ENCODE assay signal across 1 cellular context in the genomic region with DNA sequence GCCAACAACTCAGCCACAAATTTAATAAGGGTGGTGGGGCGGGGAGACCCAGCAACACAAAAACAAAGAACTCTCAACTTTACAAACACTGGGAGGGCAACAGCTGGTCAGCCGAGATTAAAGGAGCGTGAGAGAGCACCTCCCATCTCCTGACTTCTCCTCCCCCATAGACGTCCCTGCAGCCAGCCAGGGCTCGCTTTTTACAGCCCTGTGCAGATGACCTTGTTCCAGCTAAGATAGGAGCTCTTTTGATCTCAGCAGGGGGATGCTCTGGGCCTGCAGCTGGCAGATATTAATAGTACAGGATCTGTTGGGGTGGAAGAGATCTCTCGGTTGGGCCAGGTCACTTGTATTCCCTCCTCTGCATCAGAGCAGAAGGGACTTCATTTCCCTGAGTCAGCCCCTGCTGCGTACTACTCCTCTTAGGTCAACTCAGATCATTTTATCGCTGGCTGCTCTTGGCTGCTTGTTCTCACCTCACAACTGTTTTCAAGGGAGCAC.
TF ChIP-seq lines count a peak whose summit lies in the region.

No MANE protein-coding gene starts in this region.

TF ChIP-seq in K562, 482 proteins besides CTCF, POLR2A, EP300 and RAD21 (continued from another document and continues in another):
- TF ChIP-seq, protein P1, sequence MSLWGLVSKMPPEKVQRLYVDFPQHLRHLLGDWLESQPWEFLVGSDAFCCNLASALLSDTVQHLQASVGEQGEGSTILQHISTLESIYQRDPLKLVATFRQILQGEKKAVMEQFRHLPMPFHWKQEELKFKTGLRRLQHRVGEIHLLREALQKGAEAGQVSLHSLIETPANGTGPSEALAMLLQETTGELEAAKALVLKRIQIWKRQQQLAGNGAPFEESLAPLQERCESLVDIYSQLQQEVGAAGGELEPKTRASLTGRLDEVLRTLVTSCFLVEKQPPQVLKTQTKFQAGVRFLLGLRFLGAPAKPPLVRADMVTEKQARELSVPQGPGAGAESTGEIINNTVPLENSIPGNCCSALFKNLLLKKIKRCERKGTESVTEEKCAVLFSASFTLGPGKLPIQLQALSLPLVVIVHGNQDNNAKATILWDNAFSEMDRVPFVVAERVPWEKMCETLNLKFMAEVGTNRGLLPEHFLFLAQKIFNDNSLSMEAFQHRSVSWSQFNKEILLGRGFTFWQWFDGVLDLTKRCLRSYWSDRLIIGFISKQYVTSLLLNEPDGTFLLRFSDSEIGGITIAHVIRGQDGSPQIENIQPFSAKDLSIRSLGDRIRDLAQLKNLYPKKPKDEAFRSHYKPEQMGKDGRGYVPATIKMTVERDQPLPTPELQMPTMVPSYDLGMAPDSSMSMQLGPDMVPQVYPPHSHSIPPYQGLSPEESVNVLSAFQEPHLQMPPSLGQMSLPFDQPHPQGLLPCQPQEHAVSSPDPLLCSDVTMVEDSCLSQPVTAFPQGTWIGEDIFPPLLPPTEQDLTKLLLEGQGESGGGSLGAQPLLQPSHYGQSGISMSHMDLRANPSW (CRISPR knock-in tag; IDR thresholded peaks at IDR 0.05): no peak
- TF ChIP-seq COPS2 (conservative IDR thresholded peaks at IDR 0.05): no peak
- TF ChIP-seq FOXJ2 (tag; IDR thresholded peaks at IDR 0.05): peak; percentile 94
- TF ChIP-seq, protein P2, sequence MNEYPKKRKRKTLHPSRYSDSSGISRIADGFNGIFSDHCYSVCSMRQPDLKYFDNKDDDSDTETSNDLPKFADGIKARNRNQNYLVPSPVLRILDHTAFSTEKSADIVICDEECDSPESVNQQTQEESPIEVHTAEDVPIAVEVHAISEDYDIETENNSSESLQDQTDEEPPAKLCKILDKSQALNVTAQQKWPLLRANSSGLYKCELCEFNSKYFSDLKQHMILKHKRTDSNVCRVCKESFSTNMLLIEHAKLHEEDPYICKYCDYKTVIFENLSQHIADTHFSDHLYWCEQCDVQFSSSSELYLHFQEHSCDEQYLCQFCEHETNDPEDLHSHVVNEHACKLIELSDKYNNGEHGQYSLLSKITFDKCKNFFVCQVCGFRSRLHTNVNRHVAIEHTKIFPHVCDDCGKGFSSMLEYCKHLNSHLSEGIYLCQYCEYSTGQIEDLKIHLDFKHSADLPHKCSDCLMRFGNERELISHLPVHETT (CRISPR knock-in tag; conservative IDR thresholded peaks at IDR 0.05 in 1 of 2, IDR thresholded peaks at IDR 0.05 in 1 of 2): peak in 1 of 2 experiments; percentile 55; a peak in 1 of 4 replicates
- TF ChIP-seq MYBL2 (IDR thresholded peaks at IDR 0.05; ENCODE audit: low read depth): no peak
- TF ChIP-seq MYBL2 (CRISPR knock-in tag; IDR thresholded peaks at IDR 0.05; ENCODE audit: borderline replicate concordance): no peak
- TF ChIP-seq, protein P3, sequence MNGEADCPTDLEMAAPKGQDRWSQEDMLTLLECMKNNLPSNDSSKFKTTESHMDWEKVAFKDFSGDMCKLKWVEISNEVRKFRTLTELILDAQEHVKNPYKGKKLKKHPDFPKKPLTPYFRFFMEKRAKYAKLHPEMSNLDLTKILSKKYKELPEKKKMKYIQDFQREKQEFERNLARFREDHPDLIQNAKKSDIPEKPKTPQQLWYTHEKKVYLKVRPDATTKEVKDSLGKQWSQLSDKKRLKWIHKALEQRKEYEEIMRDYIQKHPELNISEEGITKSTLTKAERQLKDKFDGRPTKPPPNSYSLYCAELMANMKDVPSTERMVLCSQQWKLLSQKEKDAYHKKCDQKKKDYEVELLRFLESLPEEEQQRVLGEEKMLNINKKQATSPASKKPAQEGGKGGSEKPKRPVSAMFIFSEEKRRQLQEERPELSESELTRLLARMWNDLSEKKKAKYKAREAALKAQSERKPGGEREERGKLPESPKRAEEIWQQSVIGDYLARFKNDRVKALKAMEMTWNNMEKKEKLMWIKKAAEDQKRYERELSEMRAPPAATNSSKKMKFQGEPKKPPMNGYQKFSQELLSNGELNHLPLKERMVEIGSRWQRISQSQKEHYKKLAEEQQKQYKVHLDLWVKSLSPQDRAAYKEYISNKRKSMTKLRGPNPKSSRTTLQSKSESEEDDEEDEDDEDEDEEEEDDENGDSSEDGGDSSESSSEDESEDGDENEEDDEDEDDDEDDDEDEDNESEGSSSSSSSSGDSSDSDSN (IDR thresholded peaks at IDR 0.05; ENCODE audit: borderline replicate concordance in 1 of 2, low read depth in 2 of 2, low read length in 2 of 2): peak; percentile 75 to 96; a peak in 3 of 4 replicates
- TF ChIP-seq, protein P4, sequence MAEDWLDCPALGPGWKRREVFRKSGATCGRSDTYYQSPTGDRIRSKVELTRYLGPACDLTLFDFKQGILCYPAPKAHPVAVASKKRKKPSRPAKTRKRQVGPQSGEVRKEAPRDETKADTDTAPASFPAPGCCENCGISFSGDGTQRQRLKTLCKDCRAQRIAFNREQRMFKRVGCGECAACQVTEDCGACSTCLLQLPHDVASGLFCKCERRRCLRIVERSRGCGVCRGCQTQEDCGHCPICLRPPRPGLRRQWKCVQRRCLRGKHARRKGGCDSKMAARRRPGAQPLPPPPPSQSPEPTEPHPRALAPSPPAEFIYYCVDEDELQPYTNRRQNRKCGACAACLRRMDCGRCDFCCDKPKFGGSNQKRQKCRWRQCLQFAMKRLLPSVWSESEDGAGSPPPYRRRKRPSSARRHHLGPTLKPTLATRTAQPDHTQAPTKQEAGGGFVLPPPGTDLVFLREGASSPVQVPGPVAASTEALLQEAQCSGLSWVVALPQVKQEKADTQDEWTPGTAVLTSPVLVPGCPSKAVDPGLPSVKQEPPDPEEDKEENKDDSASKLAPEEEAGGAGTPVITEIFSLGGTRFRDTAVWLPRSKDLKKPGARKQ (CRISPR knock-in tag; IDR thresholded peaks at IDR 0.05): no peak
- TF ChIP-seq, protein P5, sequence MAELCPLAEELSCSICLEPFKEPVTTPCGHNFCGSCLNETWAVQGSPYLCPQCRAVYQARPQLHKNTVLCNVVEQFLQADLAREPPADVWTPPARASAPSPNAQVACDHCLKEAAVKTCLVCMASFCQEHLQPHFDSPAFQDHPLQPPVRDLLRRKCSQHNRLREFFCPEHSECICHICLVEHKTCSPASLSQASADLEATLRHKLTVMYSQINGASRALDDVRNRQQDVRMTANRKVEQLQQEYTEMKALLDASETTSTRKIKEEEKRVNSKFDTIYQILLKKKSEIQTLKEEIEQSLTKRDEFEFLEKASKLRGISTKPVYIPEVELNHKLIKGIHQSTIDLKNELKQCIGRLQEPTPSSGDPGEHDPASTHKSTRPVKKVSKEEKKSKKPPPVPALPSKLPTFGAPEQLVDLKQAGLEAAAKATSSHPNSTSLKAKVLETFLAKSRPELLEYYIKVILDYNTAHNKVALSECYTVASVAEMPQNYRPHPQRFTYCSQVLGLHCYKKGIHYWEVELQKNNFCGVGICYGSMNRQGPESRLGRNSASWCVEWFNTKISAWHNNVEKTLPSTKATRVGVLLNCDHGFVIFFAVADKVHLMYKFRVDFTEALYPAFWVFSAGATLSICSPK (IDR thresholded peaks at IDR 0.05; ENCODE audit: borderline replicate concordance): no peak
- no peak for TF ChIP-seq NFRKB (IDR thresholded peaks at IDR 0.05; ENCODE audit: low read depth)
- no peak for TF ChIP-seq PHF8 (IDR thresholded peaks at IDR 0.05; ENCODE audit: borderline replicate concordance, low read length)
- no peak for TF ChIP-seq SETDB1 (IDR thresholded peaks at IDR 0.05; ENCODE audit: low read length)
- 0 out of 4 replicates have a peak, but pooled peaks of 1 of the 2 experiments have one; percentile 25 for TF ChIP-seq SRF (CRISPR knock-in tag; IDR thresholded peaks at IDR 0.05)
- no peak for TF ChIP-seq SAFB2 (IDR thresholded peaks at IDR 0.05; ENCODE audit: borderline replicate concordance, low read depth, low read length, severe bottlenecking)
- TF ChIP-seq SP1 (CRISPR knock-in tag; IDR thresholded peaks at IDR 0.05): peak; percentile 33; the same call in 1 of the 2 replicates
- TF ChIP-seq DNMT1 (IDR thresholded peaks at IDR 0.05): no peak
- TF ChIP-seq ZSCAN32 (CRISPR knock-in tag; IDR thresholded peaks at IDR 0.05): no peak
- TF ChIP-seq ZNF75A (CRISPR knock-in tag; IDR thresholded peaks at IDR 0.05): no peak
- no peak for TF ChIP-seq ELF2 (CRISPR knock-in tag; IDR thresholded peaks at IDR 0.05)
- TF ChIP-seq FOS (IDR thresholded peaks at IDR 0.05; ENCODE audit: extremely low read depth, insufficient read length): no peak
- TF ChIP-seq, protein P6, sequence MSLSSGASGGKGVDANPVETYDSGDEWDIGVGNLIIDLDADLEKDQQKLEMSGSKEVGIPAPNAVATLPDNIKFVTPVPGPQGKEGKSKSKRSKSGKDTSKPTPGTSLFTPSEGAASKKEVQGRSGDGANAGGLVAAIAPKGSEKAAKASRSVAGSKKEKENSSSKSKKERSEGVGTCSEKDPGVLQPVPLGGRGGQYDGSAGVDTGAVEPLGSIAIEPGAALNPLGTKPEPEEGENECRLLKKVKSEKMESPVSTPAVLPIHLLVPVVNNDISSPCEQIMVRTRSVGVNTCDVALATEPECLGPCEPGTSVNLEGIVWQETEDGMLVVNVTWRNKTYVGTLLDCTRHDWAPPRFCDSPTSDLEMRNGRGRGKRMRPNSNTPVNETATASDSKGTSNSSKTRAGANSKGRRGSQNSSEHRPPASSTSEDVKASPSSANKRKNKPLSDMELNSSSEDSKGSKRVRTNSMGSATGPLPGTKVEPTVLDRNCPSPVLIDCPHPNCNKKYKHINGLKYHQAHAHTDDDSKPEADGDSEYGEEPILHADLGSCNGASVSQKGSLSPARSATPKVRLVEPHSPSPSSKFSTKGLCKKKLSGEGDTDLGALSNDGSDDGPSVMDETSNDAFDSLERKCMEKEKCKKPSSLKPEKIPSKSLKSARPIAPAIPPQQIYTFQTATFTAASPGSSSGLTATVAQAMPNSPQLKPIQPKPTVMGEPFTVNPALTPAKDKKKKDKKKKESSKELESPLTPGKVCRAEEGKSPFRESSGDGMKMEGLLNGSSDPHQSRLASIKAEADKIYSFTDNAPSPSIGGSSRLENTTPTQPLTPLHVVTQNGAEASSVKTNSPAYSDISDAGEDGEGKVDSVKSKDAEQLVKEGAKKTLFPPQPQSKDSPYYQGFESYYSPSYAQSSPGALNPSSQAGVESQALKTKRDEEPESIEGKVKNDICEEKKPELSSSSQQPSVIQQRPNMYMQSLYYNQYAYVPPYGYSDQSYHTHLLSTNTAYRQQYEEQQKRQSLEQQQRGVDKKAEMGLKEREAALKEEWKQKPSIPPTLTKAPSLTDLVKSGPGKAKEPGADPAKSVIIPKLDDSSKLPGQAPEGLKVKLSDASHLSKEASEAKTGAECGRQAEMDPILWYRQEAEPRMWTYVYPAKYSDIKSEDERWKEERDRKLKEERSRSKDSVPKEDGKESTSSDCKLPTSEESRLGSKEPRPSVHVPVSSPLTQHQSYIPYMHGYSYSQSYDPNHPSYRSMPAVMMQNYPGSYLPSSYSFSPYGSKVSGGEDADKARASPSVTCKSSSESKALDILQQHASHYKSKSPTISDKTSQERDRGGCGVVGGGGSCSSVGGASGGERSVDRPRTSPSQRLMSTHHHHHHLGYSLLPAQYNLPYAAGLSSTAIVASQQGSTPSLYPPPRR (CRISPR knock-in tag; IDR thresholded peaks at IDR 0.05; ENCODE audit: borderline replicate concordance): no peak
- no peak for TF ChIP-seq SAP30 (IDR thresholded peaks at IDR 0.05; ENCODE audit: borderline replicate concordance, insufficient read depth, low read depth, low read length, poor library complexity, severe bottlenecking)
- no peak for TF ChIP-seq ZKSCAN3 (CRISPR knock-in tag; IDR thresholded peaks at IDR 0.05)
- TF ChIP-seq EZH2 (IDR thresholded peaks at IDR 0.05; ENCODE audit: borderline replicate concordance, low read depth, low read length): no peak
- TF ChIP-seq, protein P7, sequence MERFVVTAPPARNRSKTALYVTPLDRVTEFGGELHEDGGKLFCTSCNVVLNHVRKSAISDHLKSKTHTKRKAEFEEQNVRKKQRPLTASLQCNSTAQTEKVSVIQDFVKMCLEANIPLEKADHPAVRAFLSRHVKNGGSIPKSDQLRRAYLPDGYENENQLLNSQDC (CRISPR knock-in tag; IDR thresholded peaks at IDR 0.05): no peak
- peak; percentile 67; the same call in 1 of the 2 replicates for TF ChIP-seq ZNF644 (tag; IDR thresholded peaks at IDR 0.05; ENCODE audit: low read depth)
- peak; percentile 45 for TF ChIP-seq TBP (optimal IDR thresholded peaks at IDR 0.05; ENCODE audit: low read depth, low read length)
- TF ChIP-seq, protein P8, sequence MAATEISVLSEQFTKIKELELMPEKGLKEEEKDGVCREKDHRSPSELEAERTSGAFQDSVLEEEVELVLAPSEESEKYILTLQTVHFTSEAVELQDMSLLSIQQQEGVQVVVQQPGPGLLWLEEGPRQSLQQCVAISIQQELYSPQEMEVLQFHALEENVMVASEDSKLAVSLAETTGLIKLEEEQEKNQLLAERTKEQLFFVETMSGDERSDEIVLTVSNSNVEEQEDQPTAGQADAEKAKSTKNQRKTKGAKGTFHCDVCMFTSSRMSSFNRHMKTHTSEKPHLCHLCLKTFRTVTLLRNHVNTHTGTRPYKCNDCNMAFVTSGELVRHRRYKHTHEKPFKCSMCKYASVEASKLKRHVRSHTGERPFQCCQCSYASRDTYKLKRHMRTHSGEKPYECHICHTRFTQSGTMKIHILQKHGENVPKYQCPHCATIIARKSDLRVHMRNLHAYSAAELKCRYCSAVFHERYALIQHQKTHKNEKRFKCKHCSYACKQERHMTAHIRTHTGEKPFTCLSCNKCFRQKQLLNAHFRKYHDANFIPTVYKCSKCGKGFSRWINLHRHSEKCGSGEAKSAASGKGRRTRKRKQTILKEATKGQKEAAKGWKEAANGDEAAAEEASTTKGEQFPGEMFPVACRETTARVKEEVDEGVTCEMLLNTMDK (IDR thresholded peaks at IDR 0.05; ENCODE audit: borderline replicate concordance, insufficient read depth, low read depth, low read length, poor library complexity, severe bottlenecking): no peak
- TF ChIP-seq ZNF253 (CRISPR knock-in tag; conservative IDR thresholded peaks at IDR 0.05): no peak
- TF ChIP-seq, protein P9, sequence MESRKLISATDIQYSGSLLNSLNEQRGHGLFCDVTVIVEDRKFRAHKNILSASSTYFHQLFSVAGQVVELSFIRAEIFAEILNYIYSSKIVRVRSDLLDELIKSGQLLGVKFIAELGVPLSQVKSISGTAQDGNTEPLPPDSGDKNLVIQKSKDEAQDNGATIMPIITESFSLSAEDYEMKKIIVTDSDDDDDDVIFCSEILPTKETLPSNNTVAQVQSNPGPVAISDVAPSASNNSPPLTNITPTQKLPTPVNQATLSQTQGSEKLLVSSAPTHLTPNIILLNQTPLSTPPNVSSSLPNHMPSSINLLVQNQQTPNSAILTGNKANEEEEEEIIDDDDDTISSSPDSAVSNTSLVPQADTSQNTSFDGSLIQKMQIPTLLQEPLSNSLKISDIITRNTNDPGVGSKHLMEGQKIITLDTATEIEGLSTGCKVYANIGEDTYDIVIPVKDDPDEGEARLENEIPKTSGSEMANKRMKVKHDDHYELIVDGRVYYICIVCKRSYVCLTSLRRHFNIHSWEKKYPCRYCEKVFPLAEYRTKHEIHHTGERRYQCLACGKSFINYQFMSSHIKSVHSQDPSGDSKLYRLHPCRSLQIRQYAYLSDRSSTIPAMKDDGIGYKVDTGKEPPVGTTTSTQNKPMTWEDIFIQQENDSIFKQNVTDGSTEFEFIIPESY (CRISPR knock-in tag; IDR thresholded peaks at IDR 0.05): no peak; the same call in 1 of the 2 replicates
- TF ChIP-seq, protein P10, sequence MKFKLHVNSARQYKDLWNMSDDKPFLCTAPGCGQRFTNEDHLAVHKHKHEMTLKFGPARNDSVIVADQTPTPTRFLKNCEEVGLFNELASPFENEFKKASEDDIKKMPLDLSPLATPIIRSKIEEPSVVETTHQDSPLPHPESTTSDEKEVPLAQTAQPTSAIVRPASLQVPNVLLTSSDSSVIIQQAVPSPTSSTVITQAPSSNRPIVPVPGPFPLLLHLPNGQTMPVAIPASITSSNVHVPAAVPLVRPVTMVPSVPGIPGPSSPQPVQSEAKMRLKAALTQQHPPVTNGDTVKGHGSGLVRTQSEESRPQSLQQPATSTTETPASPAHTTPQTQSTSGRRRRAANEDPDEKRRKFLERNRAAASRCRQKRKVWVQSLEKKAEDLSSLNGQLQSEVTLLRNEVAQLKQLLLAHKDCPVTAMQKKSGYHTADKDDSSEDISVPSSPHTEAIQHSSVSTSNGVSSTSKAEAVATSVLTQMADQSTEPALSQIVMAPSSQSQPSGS (CRISPR knock-in tag; IDR thresholded peaks at IDR 0.05): no peak
- TF ChIP-seq KLF10 (CRISPR knock-in tag; IDR thresholded peaks at IDR 0.05): no peak
